Comparison of ENCODE assay signal across 14 cellular contexts in the genomic region with DNA sequence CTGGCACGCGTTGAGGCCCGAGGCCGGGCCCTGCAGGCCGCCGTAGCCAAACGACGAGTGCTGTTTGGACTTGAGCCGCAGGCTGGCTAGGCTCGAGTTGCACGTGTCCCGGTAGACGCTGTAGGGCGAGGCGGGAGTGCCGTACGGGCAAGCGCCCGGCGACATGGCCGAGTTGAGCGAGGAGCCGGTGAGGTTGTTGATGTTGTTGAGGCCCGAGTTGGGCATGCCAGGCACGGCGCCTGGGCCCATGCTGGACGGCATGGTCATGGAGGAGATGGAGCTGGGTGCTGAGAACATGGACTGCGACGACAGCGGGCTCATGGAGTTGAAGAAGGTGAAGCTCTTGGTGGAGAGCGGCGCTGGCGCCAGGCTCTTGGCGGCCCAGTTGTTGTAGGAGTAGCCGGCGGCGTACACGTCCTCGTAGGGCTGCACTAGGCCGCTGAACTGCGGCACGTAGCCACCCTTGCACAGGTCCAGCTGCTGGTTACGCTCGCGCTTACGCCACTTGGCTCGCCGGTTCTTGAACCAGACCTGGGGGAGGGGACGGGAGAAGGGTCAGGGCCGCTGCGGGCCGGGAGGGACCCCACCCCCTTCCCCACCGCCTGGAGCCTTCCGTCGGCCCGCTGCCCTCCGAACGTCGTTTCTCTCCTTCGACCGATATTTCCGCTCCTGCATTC. TPM values are rescaled to one million over a fixed set of nuclear protein-coding genes. Genes with fewer than 3 reads are reported as not detected.
DNase-seq lines count a peak whose midpoint lies in the region; ATAC-seq and TF ChIP-seq lines count a peak whose summit lies in the region.
"Had no signal": no experiment of that assay in that cellular context is flagged by ENCODE, and none has a peak within 500 bp of the region (broad histone marks: within the 10 kb centered on the region; RNA-seq: fewer than 3 reads in every experiment).

No MANE protein-coding gene starts in this region.

- peaks cover 90% of the 10 kb centered on the region for H3K27me3 ChIP-seq in H7 (ENCODE audit: control insufficient read depth, insufficient read depth, low read length)

- peak overlapping the region in 1 of 3 experiments; percentile 32 for H3K27ac Mint-ChIP-seq in nephron

- peaks cover 7% of the 10 kb centered on the region for H3K36me3 Mint-ChIP-seq in nephron (ENCODE audit: low read depth)

- peak; percentile 91 for DNase-seq in H7
- no peak for DNase-seq in RWPE1 (ENCODE audit: low spot score)
- peak; percentile 2 for DNase-seq in fibroblast of pulmonary artery (ENCODE audit: low read depth)
- no peak for DNase-seq in DMS153 treated with DMSO at 0.1 percent for 48 hours (lab: John Stamatoyannopoulos, UW; ENCODE audit: unreplicated experiment)
- no peak for DNase-seq in CD1c-positive myeloid dendritic cell (ENCODE audit: extremely low spot score)
- DNase-seq: aorta; Caco-2; effector memory CD4-positive, alpha-beta T cell had no signal

- peaks cover 89% of the 10 kb centered on the region for H3K27me3 Mint-ChIP-seq in nephron (ENCODE audit: low read depth)

- H3K4me3 ChIP-seq in H7 (ENCODE audit: insufficient read depth, low read depth, low read length) (peak overlapping the region; percentile 27), fibroblast of pulmonary artery (replicated peaks; ENCODE audit: low read depth, low read length) (no peak overlapping the region)
- H3K4me3 ChIP-seq: thoracic aorta had no signal

- peak overlapping the region; percentile 24 to 63 (median 36) for H3K4me3 Mint-ChIP-seq in nephron

- peaks cover 3% of the 10 kb centered on the region for H3K9me3 Mint-ChIP-seq in nephron

- peak overlapping the region; percentile 88 for H3K27ac ChIP-seq in RWPE1
- H3K27ac ChIP-seq: HL-60, thoracic aorta had no signal

- POLR2A ChIA-PET in RWPE1 (lab: Yijun Ruan, JAX; ENCODE audit: low non-redundant PET): no interaction called here

- H3K36me3 ChIP-seq in H7 (replicated peaks; ENCODE audit: control insufficient read depth, insufficient read depth, low read length): no peaks in the 10 kb centered on the region
- H3K36me3 ChIP-seq: thoracic aorta had no signal

- CTCF ChIA-PET in RWPE1 (lab: Yijun Ruan, JAX): no interaction called here

- H3K4me1 Mint-ChIP-seq in nephron: peaks cover 39% of the 10 kb centered on the region

- ATAC-seq in HG03378 (IDR thresholded peaks at IDR 0.05; ENCODE audit: unreplicated experiment) (no peak), GM21737 (IDR thresholded peaks at IDR 0.05; ENCODE audit: unreplicated experiment) (no peak)

- TF ChIP-seq CTCF in RWPE1 (conservative IDR thresholded peaks at IDR 0.05; ENCODE audit: low read depth) (no peak), fibroblast of pulmonary artery (IDR thresholded peaks at IDR 0.05; ENCODE audit: low read length, missing control alignments) (no peak), nephron (IDR thresholded peaks at IDR 0.05; ENCODE audit: unreplicated experiment in 3 of 3) (no peak)

RNA-seq across cellular contexts. Expression of gene PITX1, which starts 5.1 kb away (rescaled TPM):
- total RNA-seq in H7 (2014; rRNA removed; shearing (Covaris generic)): not detected in 2 replicates
- total RNA-seq: mononuclear cell, thoracic aorta had no signal

Comparison
In these comparisons a context has a peak if more than half of its experiments do, and no peak if none do; other contexts are left out.
1. DNase-seq: peak in H7 (single experiment) and fibroblast of pulmonary artery (single experiment); none in RWPE1 (single experiment), DMS153 treated with DMSO at 0.1 percent for 48 hours (single experiment) and CD1c-positive myeloid dendritic cell (single experiment).